8 cellular contexts compared by ENCODE assay signal in the genomic region with DNA sequence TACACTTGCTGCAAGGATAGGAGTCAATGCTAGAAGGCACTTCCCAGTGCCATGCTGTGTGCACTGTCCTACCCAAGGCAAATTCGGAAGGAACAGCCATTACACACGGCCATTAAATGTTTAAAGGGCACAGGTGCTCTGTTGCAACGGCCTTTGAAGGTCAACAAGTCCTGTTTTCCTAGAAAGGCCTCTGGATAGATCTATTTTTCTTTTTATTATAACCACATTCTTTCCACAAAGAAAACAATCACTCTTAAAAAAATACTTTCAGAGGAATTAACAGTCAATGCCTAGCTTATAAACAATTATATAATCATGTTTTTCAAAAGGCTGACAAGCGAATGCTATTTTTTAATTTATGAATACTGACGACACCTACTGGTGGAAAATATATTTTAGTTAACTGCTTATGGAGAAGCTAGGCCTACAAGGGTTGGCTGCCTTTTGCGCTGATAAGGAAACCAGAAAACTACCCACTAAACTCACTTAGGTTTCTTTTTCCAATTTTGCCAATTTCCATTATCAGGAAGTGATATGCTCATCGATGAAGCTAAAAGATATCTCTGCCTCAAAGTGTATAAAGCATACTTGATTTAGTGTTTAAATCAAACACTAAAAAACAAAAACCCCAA. TPM values are rescaled to one million over a fixed set of nuclear protein-coding genes. Genes with fewer than 3 reads are reported as not detected.
DNase-seq lines count a peak whose midpoint lies in the region; ATAC-seq and TF ChIP-seq lines count a peak whose summit lies in the region.

No MANE protein-coding gene starts in this region.

- H3K27me3 Mint-ChIP-seq in naive B cell = no peaks in the 10 kb centered on the region

- ATAC-seq in naive B cell (ENCODE audit: low read depth in 2 of 2) = peak; percentile 10 to 16
- no peak for ATAC-seq in activated CD4-positive, CD25-positive, alpha-beta regulatory T cell treated with anti-CD3 and anti-CD28 coated beads, Interleukin-2, amount 50 U/mL, for 24 hours

- TF ChIP-seq CTCF in VCaP (conservative IDR thresholded peaks at IDR 0.05) = peak; percentile 80

- no peak for TF ChIP-seq POLR2A in erythroblast (IDR thresholded peaks at IDR 0.05; ENCODE audit: low read length)

- peak overlapping the region; percentile 58 to 97 (median 86) for H3K4me3 Mint-ChIP-seq in naive B cell

- H3K36me3 Mint-ChIP-seq in naive B cell = no peaks in the 10 kb centered on the region

- H3K9me3 Mint-ChIP-seq in naive B cell = no peaks in the 10 kb centered on the region

- peaks cover 23 to 57% (median 26%) of the 10 kb centered on the region in 3 donors for H3K4me1 Mint-ChIP-seq in naive B cell

- peak overlapping the region in 3 of 6 donors; percentile 69 to 87 (median 71) for H3K27ac Mint-ChIP-seq in naive B cell

- DNase-seq in stimulated activated CD4-positive, alpha-beta T cell treated with anti-CD3 and anti-CD28 coated beads, Interleukin-4, amount 100 ng/mL, for 24 hours = peak; percentile 19
- DNase-seq in stimulated activated CD4-positive, alpha-beta T cell treated with anti-CD3 and anti-CD28 coated beads, Interleukin-4, amount 100 ng/mL, for 1 hour = no peak
- peak; percentile 38 for DNase-seq in NCI-H2081 treated with DMSO at 0.1 percent for 48 hours (lab: John Stamatoyannopoulos, UW)
- DNase-seq in erythroblast (lab: John Stamatoyannopoulos, UW) = peak; percentile 67 to 71
- DNase-seq in naive B cell = peak; percentile 64
- DNase-seq in NK-92 treated with Interleukin-12 subunit alpha and Interleukin-12 subunit beta, amount 100 ng/mL, for 24 hours (lab: John Stamatoyannopoulos, UW) = no peak

- H3K27ac ChIP-seq in VCaP = peak overlapping the region; percentile 68

RNA-seq across cellular contexts. Expression of gene ARHGEF3, which starts 2.4 kb away (rescaled TPM):
- polyA plus RNA-seq in naive B cell (ENCODE audit: low read depth in 6 of 6) = 10 to 100 TPM; 30.1 to 43.7 (median 38.4) TPM

Comparison
In these comparisons a context has a peak if more than half of its experiments do, and no peak if none do; other contexts are left out.
1. DNase-seq: peak in stimulated activated CD4-positive, alpha-beta T cell treated with anti-CD3 and anti-CD28 coated beads, Interleukin-4, amount 100 ng/mL, for 24 hours (single experiment), NCI-H2081 treated with DMSO at 0.1 percent for 48 hours (single experiment), erythroblast (2 of 2) and naive B cell (single experiment); none in stimulated activated CD4-positive, alpha-beta T cell treated with anti-CD3 and anti-CD28 coated beads, Interleukin-4, amount 100 ng/mL, for 1 hour (single experiment) and NK-92 treated with Interleukin-12 subunit alpha and Interleukin-12 subunit beta, amount 100 ng/mL, for 24 hours (single experiment).
2. ATAC-seq: peak in naive B cell (2 of 2); none in activated CD4-positive, CD25-positive, alpha-beta regulatory T cell treated with anti-CD3 and anti-CD28 coated beads, Interleukin-2, amount 50 U/mL, for 24 hours (0 of 2).